ENCODE assay signal across 8 cellular contexts in the genomic region with DNA sequence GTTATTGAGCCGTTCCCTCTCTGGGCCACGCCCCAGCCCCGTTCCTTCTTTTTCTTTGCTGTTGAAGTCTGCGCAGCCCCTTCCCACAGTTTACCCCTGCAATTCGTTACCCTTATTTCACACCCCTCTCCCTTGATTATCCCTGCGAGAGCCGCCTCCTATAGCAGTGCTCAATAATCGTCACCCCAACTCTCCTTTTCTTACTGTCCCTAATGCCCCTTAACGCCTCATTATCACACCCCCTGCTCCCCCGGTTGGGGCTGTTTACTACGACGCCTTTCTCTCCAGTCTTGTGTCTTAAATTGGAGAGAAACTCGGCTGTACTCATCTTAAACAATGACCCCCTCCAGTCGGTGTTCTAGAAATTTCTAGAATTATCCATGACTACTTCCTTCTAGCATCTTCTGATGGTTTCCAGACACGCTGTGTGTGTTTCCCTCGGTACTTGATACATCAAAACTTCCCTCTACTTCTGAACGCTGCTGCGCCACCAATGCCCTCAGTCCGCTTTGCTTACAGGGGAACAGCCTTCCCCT. TPM values are rescaled to one million over a fixed set of nuclear protein-coding genes. Genes with fewer than 3 reads are reported as not detected.
A peak's percentile ranks its signal among the peaks of the same experiment; 100 is the strongest.
DNase-seq lines count a peak whose midpoint lies in the region; ATAC-seq, FAIRE-seq and TF ChIP-seq lines count a peak whose summit lies in the region.

No MANE protein-coding gene starts in this region.

- CTCF ChIA-PET in MCF 10A (lab: Yijun Ruan, JAX), result interaction anchor here (1.5 to 8.2 kb wide), 2 partner anchors 8 to 478 kb away, joined by 3 to 66 read pairs; no protein-coding TSS in a partner anchor

- WGBS in right lobe of liver (ENCODE audit: insufficient coverage, low coverage, low lambda C conversion rate, missing lambda C conversion rate), result 13% methylated on average over 19 of the region's 19 CpGs
- 13 to 14% methylated on average over 19 of the region's 19 CpGs for WGBS in thyroid gland, 2 donors

- TF ChIP-seq CTCF in MCF 10A (IDR thresholded peaks at IDR 0.05; ENCODE audit: unreplicated experiment), result no peak
- no peak for TF ChIP-seq CTCF in right lobe of liver (IDR thresholded peaks at IDR 0.05)
- no peak for TF ChIP-seq CTCF in thyroid gland (IDR thresholded peaks at IDR 0.05)

- peak overlapping the region; percentile 76 for H3K27ac Mint-ChIP-seq in MCF 10A (ENCODE audit: low read depth, unreplicated experiment)

- peaks cover 36% of the 10 kb centered on the region for H3K4me1 Mint-ChIP-seq in MCF 10A (ENCODE audit: insufficient read depth, unreplicated experiment)

- H3K36me3 Mint-ChIP-seq in MCF 10A (ENCODE audit: insufficient read depth, unreplicated experiment), result peaks cover 4% of the 10 kb centered on the region

- no peak for DNase-seq in HTR-8/SVneo (ENCODE audit: insufficient read length, low spot score)
- DNase-seq in MCF 10A (ENCODE audit: unreplicated experiment), result no peak
- DNase-seq in right lobe of liver, result no peak
- DNase-seq in thyroid gland, result no peak
- DNase-seq in KG1 (lab: John Stamatoyannopoulos, UW), result no peak

- peak; percentile 36 for FAIRE-seq in HTR-8/SVneo (lab: Jason Lieb, UNC)

- POLR2A ChIA-PET in MCF 10A (lab: Yijun Ruan, JAX), result interaction anchor here (0.6 to 4.8 kb wide), 8 partner anchors 8 to 1192 kb away, joined by 3 to 59 read pairs (median 4); no protein-coding TSS in a partner anchor

- H3K9me3 ChIP-seq in BLaER1 treated with 17β-estradiol and CSF1 and Interleukin-3, amounts not matched to agents 10 nM and 100 nM (replicated peaks in 1 of 11), result no peaks in the 10 kb centered on the region
- no peaks in the 10 kb centered on the region for H3K9me3 ChIP-seq in right lobe of liver
- no peaks in the 10 kb centered on the region for H3K9me3 ChIP-seq in thyroid gland

- peak overlapping the region; percentile 81 for H3K4me3 Mint-ChIP-seq in MCF 10A (ENCODE audit: unreplicated experiment)

- peak overlapping the region; percentile 93 to 97 (median 96) for H3K9ac ChIP-seq in BLaER1 treated with 17β-estradiol and CSF1 and Interleukin-3, amounts not matched to agents 10 nM and 100 nM

- peak overlapping the region; percentile 81 to 95 (median 90) for H3K4me3 ChIP-seq in BLaER1 treated with 17β-estradiol and CSF1 and Interleukin-3, amounts not matched to agents 10 nM and 100 nM
- H3K4me3 ChIP-seq in right lobe of liver, result peak overlapping the region; percentile 52 to 79 (median 74)
- peak overlapping the region; percentile 46 to 79 (median 61) for H3K4me3 ChIP-seq in thyroid gland (replicated peaks in 1 of 3)

- H3K27ac ChIP-seq in BLaER1 treated with 17β-estradiol and CSF1 and Interleukin-3, amounts not matched to agents 10 nM and 100 nM, result peak overlapping the region; percentile 94 to 97 (median 96)
- peak overlapping the region; percentile 82 to 95 (median 90) for H3K27ac ChIP-seq in right lobe of liver
- H3K27ac ChIP-seq in thyroid gland, result peak overlapping the region; percentile 83 to 97 (median 86)

- no peaks in the 10 kb centered on the region for H3K9me3 Mint-ChIP-seq in MCF 10A (ENCODE audit: unreplicated experiment)

- intact Hi-C loops in MCF 10A (cut with micrococcal nuclease) (no loop called here), right lobe of liver (cut with DNase I) (no loop called here), thyroid gland (cut with DNase I) (no loop called here)

- H3K4me2 ChIP-seq in BLaER1 treated with 17β-estradiol and CSF1 and Interleukin-3, amounts not matched to agents 10 nM and 100 nM, result peak overlapping the region; percentile 86 to 100 (median 97)

- ATAC-seq in right lobe of liver (peak in 3 of 4 donors; percentile 3 to 8 (median 4)), HG03097 (IDR thresholded peaks at IDR 0.05; ENCODE audit: low FRiP score, unreplicated experiment) (no peak), HG02938 (IDR thresholded peaks at IDR 0.05; ENCODE audit: unreplicated experiment) (no peak)

- TF ChIP-seq POLR2A in right lobe of liver (IDR thresholded peaks at IDR 0.05) (no peak), thyroid gland (IDR thresholded peaks at IDR 0.05) (no peak)

- H3K36me3 ChIP-seq in BLaER1 treated with 17β-estradiol and CSF1 and Interleukin-3, amounts not matched to agents 10 nM and 100 nM, result peaks cover 0 to 11% (median 0%) of the 10 kb centered on the region in 11 experiments; a peak in 3 of 22 replicates
- H3K36me3 ChIP-seq in right lobe of liver, result no peaks in the 10 kb centered on the region
- H3K36me3 ChIP-seq in thyroid gland, result no peaks in the 10 kb centered on the region

- H3K27me3 Mint-ChIP-seq in MCF 10A (ENCODE audit: insufficient read depth, unreplicated experiment), result no peaks in the 10 kb centered on the region

- H4K20me1 ChIP-seq in BLaER1 treated with 17β-estradiol and CSF1 and Interleukin-3, amounts not matched to agents 10 nM and 100 nM, result peaks cover 34 to 40% (median 39%) of the 10 kb centered on the region in 11 experiments; a peak in 21 of 22 replicates

- no TSS peak for BruUV-seq in MCF 10A (replicated peaks; lab: Mats Ljungman, UMichigan)

- no peaks in the 10 kb centered on the region for H3K27me3 ChIP-seq in BLaER1 treated with 17β-estradiol and CSF1 and Interleukin-3, amounts not matched to agents 10 nM and 100 nM
- H3K27me3 ChIP-seq in right lobe of liver, result no peaks in the 10 kb centered on the region
- no peaks in the 10 kb centered on the region for H3K27me3 ChIP-seq in thyroid gland

- peaks cover 41 to 49% (median 45%) of the 10 kb centered on the region in 10 experiments for H3K4me1 ChIP-seq in BLaER1 treated with 17β-estradiol and CSF1 and Interleukin-3, amounts not matched to agents 10 nM and 100 nM
- H3K4me1 ChIP-seq in right lobe of liver (peaks cover 0 to 32% (median 9%) of the 10 kb centered on the region in 4 donors), thyroid gland (peaks cover 35 to 36% of the 10 kb centered on the region in 2 donors)

RNA-seq across cellular contexts. Expression of a gene that starts 0.7 kb away (rescaled TPM):
- 9.4 and 10.1 TPM in 2 replicates for total RNA-seq in MCF 10A (2022)
- 1 to 10 TPM; 4.7 to 6.8 (median 5.4) TPM for total RNA-seq in right lobe of liver
- 10 to 100 TPM; 14.5 to 30.9 (median 21.4) TPM for total RNA-seq in thyroid gland

RNA-seq across cellular contexts. Expression of a gene that starts 33.9 kb away (rescaled TPM):
- total RNA-seq in MCF 10A (2022) (0.21 and 0.44 TPM in 2 replicates), right lobe of liver (1 to 10 TPM in 4 of 6 experiments, under 1 TPM in 2; 0.43 to 8.1 (median 1.5) TPM), thyroid gland (1 to 10 TPM in 1 of 4 donors, under 1 TPM in 3; 0.78 to 4.3 (median 0.95) TPM)

Comparison
In these comparisons a context has a peak if more than half of its experiments do, and no peak if none do; other contexts are left out.
1. ATAC-seq: peak in right lobe of liver (3 of 4); none in HG03097 (single experiment) and HG02938 (single experiment).
2. Peak in every context shown above with its lines, with median percentiles within 50 percentile points of each other: H3K27ac ChIP-seq and H3K4me3 ChIP-seq.